ENCODE assay signal across 20 cellular contexts in the genomic region with DNA sequence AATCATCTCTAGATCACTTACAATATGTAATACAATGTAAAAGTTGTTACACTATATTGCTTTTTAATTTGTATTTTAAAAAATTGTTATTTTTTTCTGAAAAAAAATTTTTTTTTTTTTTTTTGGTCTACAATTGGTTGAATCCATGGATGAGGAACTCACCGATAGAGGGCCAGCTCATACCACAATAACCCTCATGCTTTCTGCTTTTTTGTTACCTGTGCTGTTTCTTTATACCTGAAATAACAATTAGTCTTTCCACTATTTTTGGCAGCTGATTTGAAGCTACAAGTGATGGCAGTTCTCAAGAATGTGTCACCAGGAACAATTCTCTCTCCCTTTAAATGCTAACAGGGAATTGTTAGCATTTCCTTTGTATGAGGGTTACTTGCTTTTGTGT. TPM values are rescaled to one million over a fixed set of nuclear protein-coding genes. Genes with fewer than 3 reads are reported as not detected.
DNase-seq lines count a peak whose midpoint lies in the region; ATAC-seq, FAIRE-seq and TF ChIP-seq lines count a peak whose summit lies in the region.
"Had no signal": no experiment of that assay in that cellular context is flagged by ENCODE, and none has a peak within 500 bp of the region (broad histone marks: within the 10 kb centered on the region; RNA-seq: fewer than 3 reads in every experiment).

No MANE protein-coding gene starts in this region.

- H3K9ac ChIP-seq in HCT116 (ENCODE audit: low read length) = no peak overlapping the region
- H3K9ac ChIP-seq: BLaER1 had no signal

- H3K4me1 Mint-ChIP-seq in activated CD8-positive, alpha-beta T cell treated with anti-CD3 and anti-CD28 coated beads, Interleukin-2, amount 10 ng/mL, durations not matched to agents 7 days and 5 days (ENCODE audit: low read depth) = peaks cover 62% of the 10 kb centered on the region

- WGBS in thyroid gland, 2 donors = 25 to 29% methylated on average over 1 of the region's 1 CpG
- 84% methylated on average over 1 of the region's 1 CpG for WGBS in esophagus muscularis mucosa

- no peaks in the 10 kb centered on the region for H3K9me3 ChIP-seq in HCT116 (ENCODE audit: control insufficient read depth in 1 of 2, insufficient read depth in 1 of 2, low read depth in 1 of 2, low read length in 2 of 2)
- no peaks in the 10 kb centered on the region for H3K9me3 ChIP-seq in thyroid gland
- H3K9me3 ChIP-seq in esophagus muscularis mucosa = no peaks in the 10 kb centered on the region
- H3K9me3 ChIP-seq: BLaER1, prostate gland, spleen had no signal

- no peak for TF ChIP-seq POLR2A in HCT116 (IDR thresholded peaks at IDR 0.05; ENCODE audit: borderline replicate concordance, extremely low read depth, insufficient read depth, insufficient read length)
- no peak for TF ChIP-seq POLR2A in thyroid gland (IDR thresholded peaks at IDR 0.05)
- TF ChIP-seq POLR2A in esophagus muscularis mucosa (IDR thresholded peaks at IDR 0.05; ENCODE audit: low read depth) = no peak

- POLR2A ChIA-PET in HCT116 (lab: Charles Lee) = no interaction called here
- POLR2A ChIA-PET in activated CD8-positive, alpha-beta T cell treated with anti-CD3 and anti-CD28 coated beads, Interleukin-2, amount 10 ng/mL, durations not matched to agents 7 days and 5 days (lab: Charles Lee) = no interaction called here

- peaks cover 43% of the 10 kb centered on the region for H3K36me3 Mint-ChIP-seq in activated CD8-positive, alpha-beta T cell treated with anti-CD3 and anti-CD28 coated beads, Interleukin-2, amount 10 ng/mL, durations not matched to agents 7 days and 5 days (ENCODE audit: low read depth)

- no peak overlapping the region for H3K4me2 ChIP-seq in HCT116 (ENCODE audit: low read length)
- H3K4me2 ChIP-seq: BLaER1 had no signal

- intact Hi-C loops in HCT116 (cut with micrococcal nuclease) (no loop called here), thyroid gland (cut with DNase I) (no loop called here), esophagus muscularis mucosa (cut with DNase I) (no loop called here)

- no peak for ATAC-seq in HCT116
- no peak for ATAC-seq in activated CD8-positive, alpha-beta T cell treated with anti-CD3 and anti-CD28 coated beads, Interleukin-2, amount 10 ng/mL, durations not matched to agents 7 days and 5 days
- ATAC-seq in GM21526 (IDR thresholded peaks at IDR 0.05; ENCODE audit: low FRiP score, unreplicated experiment) = no peak
- ATAC-seq: activated CD4-positive, CD25-positive, alpha-beta regulatory T cell treated with anti-CD3 and anti-CD28 coated beads, Interleukin-2, amount 50 U/mL, for 24 hours; naive thymus-derived CD8-positive, alpha-beta T cell had no signal

- no peaks in the 10 kb centered on the region for H3K27me3 Mint-ChIP-seq in activated CD8-positive, alpha-beta T cell treated with anti-CD3 and anti-CD28 coated beads, Interleukin-2, amount 10 ng/mL, durations not matched to agents 7 days and 5 days (ENCODE audit: low read depth)
- H3K27me3 Mint-ChIP-seq: activated naive CD8-positive, alpha-beta T cell treated with anti-CD3 and anti-CD28 coated beads for 36 hours; dendritic cell treated with granulocyte-macrophage colony-stimulating factor and Interleukin-4, amounts not matched to agents 40 ng/mL and 50 ng/mL, for 4 days; naive thymus-derived CD8-positive, alpha-beta T cell had no signal

- TF ChIP-seq EP300 in esophagus muscularis mucosa (IDR thresholded peaks at IDR 0.05) = no peak

- CTCF ChIA-PET in HCT116 (lab: Charles Lee) = no interaction called here
- CTCF ChIA-PET in activated CD8-positive, alpha-beta T cell treated with anti-CD3 and anti-CD28 coated beads, Interleukin-2, amount 10 ng/mL, durations not matched to agents 7 days and 5 days (lab: Charles Lee) = interaction anchor here (1.8 kb wide), 1 partner anchor 8 kb away, joined by 7 read pairs; no protein-coding TSS in a partner anchor

- peak; percentile 10 for FAIRE-seq in frontal cortex (lab: Jason Lieb, UNC)
- FAIRE-seq: D721Med, G401.6 had no signal

- no peak overlapping the region for H3K27ac ChIP-seq in HCT116 (ENCODE audit: low read depth, low read length)
- H3K27ac ChIP-seq in thyroid gland = no peak overlapping the region
- no peak overlapping the region for H3K27ac ChIP-seq in esophagus muscularis mucosa (replicated peaks in 1 of 4)
- H3K27ac ChIP-seq: BLaER1, prostate gland, spleen had no signal

- H2AFZ ChIP-seq in HCT116 (ENCODE audit: low read depth, low read length, poor library complexity, severe bottlenecking) = no peak overlapping the region

- H3K79me2 ChIP-seq in HCT116 (ENCODE audit: insufficient read depth, low read length) = peaks cover 98% of the 10 kb centered on the region

- no TSS peak for BruUV-seq in HCT116 (replicated peaks; lab: Mats Ljungman, UMichigan)

- TF ChIP-seq CTCF in HCT116 (IDR thresholded peaks at IDR 0.05 in 2 of 3, conservative IDR thresholded peaks at IDR 0.05 in 1 of 3; ENCODE audit: borderline replicate concordance in 1 of 3, insufficient read depth in 1 of 3, low read depth in 2 of 3, low read length in 2 of 3) (peak in 2 of 3 experiments; percentile 17 to 40; a peak in 3 of 6 replicates), WI38 (IDR thresholded peaks at IDR 0.05; ENCODE audit: low read depth, low read length) (0 out of 2 replicates have a peak, but pooled peaks have one; percentile 13), thyroid gland (IDR thresholded peaks at IDR 0.05) (peak; percentile 17 to 73 (median 50)), esophagus muscularis mucosa (IDR thresholded peaks at IDR 0.05) (no peak)

- no peak overlapping the region for H3K4me3 Mint-ChIP-seq in activated CD8-positive, alpha-beta T cell treated with anti-CD3 and anti-CD28 coated beads, Interleukin-2, amount 10 ng/mL, durations not matched to agents 7 days and 5 days
- H3K4me3 Mint-ChIP-seq: activated naive CD8-positive, alpha-beta T cell treated with anti-CD3 and anti-CD28 coated beads for 36 hours; activated T-helper 1 cell treated with anti-CD3 and anti-CD28 coated beads, Interleukin-12 subunit alpha, Interleukin-12 subunit beta, Interleukin-2, Interleukin-4 antibody, amounts not matched to agents 30 ng/mL and 10 ng/mL and 1 ng/mL, durations not matched to agents 14 hours and 24 hours and 36 hours; dendritic cell treated with granulocyte-macrophage colony-stimulating factor and Interleukin-4, amounts not matched to agents 40 ng/mL and 50 ng/mL, for 4 days; naive thymus-derived CD8-positive, alpha-beta T cell; T-helper 2 cell treated with Interferon-gamma antibody and Interleukin-4, amounts not matched to agents 5 μg/mL and 100 μg/mL, for 36 hours had no signal

- no peaks in the 10 kb centered on the region for H3K4me1 ChIP-seq in HCT116 (ENCODE audit: control insufficient read depth in 1 of 2, insufficient read depth in 2 of 2, low read length in 2 of 2)
- H3K4me1 ChIP-seq in thyroid gland = peaks cover 16 to 20% of the 10 kb centered on the region in 2 donors
- H3K4me1 ChIP-seq in esophagus muscularis mucosa = peaks cover 16 to 38% (median 26%) of the 10 kb centered on the region in 4 donors
- H3K4me1 ChIP-seq: prostate gland had no signal

- H3K4me3 ChIP-seq in HCT116 (replicated peaks in 1 of 2; ENCODE audit: low read depth in 1 of 2, low read length in 2 of 2) (no peak overlapping the region), WI38 (ENCODE audit: low read depth, low read length) (no peak overlapping the region), thyroid gland (replicated peaks in 1 of 3) (no peak overlapping the region), esophagus muscularis mucosa (no peak overlapping the region)
- H3K4me3 ChIP-seq: BLaER1, prostate gland, spleen had no signal

- no peaks in the 10 kb centered on the region for H3K36me3 ChIP-seq in HCT116 (ENCODE audit: control insufficient read depth in 1 of 2, insufficient read depth in 2 of 2, low read length in 2 of 2)
- no peaks in the 10 kb centered on the region for H3K36me3 ChIP-seq in thyroid gland
- no peaks in the 10 kb centered on the region for H3K36me3 ChIP-seq in esophagus muscularis mucosa
- H3K36me3 ChIP-seq: prostate gland, spleen had no signal

- H3K27me3 ChIP-seq in HCT116 (ENCODE audit: insufficient read depth, low read length) (no peaks in the 10 kb centered on the region), thyroid gland (no peaks in the 10 kb centered on the region), esophagus muscularis mucosa (no peaks in the 10 kb centered on the region)
- H3K27me3 ChIP-seq: BLaER1, spleen had no signal

- RAD21 ChIA-PET in HCT116 (lab: Charles Lee; ENCODE audit: low non-redundant PET in 1 of 2, low total read pairs in 2 of 2, uncharacterized antibody in 2 of 2, unreplicated experiment in 2 of 2) = no interaction called here

- peak; percentile 40; the same call in 1 of the 2 replicates for TF ChIP-seq RAD21 in HCT116 (IDR thresholded peaks at IDR 0.05; ENCODE audit: low read depth)

- no peak for DNase-seq in HCT116 (ENCODE audit: low read depth, low spot score)
- no peak for DNase-seq in frontal cortex (ENCODE audit: low spot score in 2 of 2)
- DNase-seq in thyroid gland = peak; percentile 33 to 44
- no peak for DNase-seq in hippocampal formation (lab: John Stamatoyannopoulos, UW)
- no peak for DNase-seq in activated CD8-positive, alpha-beta T cell treated with anti-CD3 and anti-CD28 coated beads, Interleukin-2, amount 10 ng/mL, durations not matched to agents 7 days and 5 days
- DNase-seq in esophagus muscularis mucosa (ENCODE audit: extremely low spot score) = no peak
- DNase-seq: activated naive CD8-positive, alpha-beta T cell treated with anti-CD3 and anti-CD28 coated beads for 36 hours; naive thymus-derived CD8-positive, alpha-beta T cell; NCI-H1930; spleen had no signal

- H3K9me3 Mint-ChIP-seq in activated CD8-positive, alpha-beta T cell treated with anti-CD3 and anti-CD28 coated beads, Interleukin-2, amount 10 ng/mL, durations not matched to agents 7 days and 5 days (ENCODE audit: insufficient read depth) = no peaks in the 10 kb centered on the region
- H3K9me3 Mint-ChIP-seq: activated naive CD8-positive, alpha-beta T cell treated with anti-CD3 and anti-CD28 coated beads for 36 hours; activated T-helper 1 cell treated with anti-CD3 and anti-CD28 coated beads, Interleukin-12 subunit alpha, Interleukin-12 subunit beta, Interleukin-2, Interleukin-4 antibody, amounts not matched to agents 30 ng/mL and 10 ng/mL and 1 ng/mL, durations not matched to agents 14 hours and 24 hours and 36 hours; dendritic cell treated with granulocyte-macrophage colony-stimulating factor and Interleukin-4, amounts not matched to agents 40 ng/mL and 50 ng/mL, for 4 days; naive thymus-derived CD8-positive, alpha-beta T cell; T-helper 2 cell treated with Interferon-gamma antibody and Interleukin-4, amounts not matched to agents 5 μg/mL and 100 μg/mL, for 36 hours had no signal

- H4K20me1 ChIP-seq in HCT116 (ENCODE audit: insufficient read depth) = peaks cover 31% of the 10 kb centered on the region

- H3K9me2 ChIP-seq in HCT116 (ENCODE audit: insufficient read depth) = no peaks in the 10 kb centered on the region

- no peak overlapping the region for H3K27ac Mint-ChIP-seq in activated CD8-positive, alpha-beta T cell treated with anti-CD3 and anti-CD28 coated beads, Interleukin-2, amount 10 ng/mL, durations not matched to agents 7 days and 5 days
- H3K27ac Mint-ChIP-seq: activated naive CD8-positive, alpha-beta T cell treated with anti-CD3 and anti-CD28 coated beads for 36 hours; activated T-helper 1 cell treated with anti-CD3 and anti-CD28 coated beads, Interleukin-12 subunit alpha, Interleukin-12 subunit beta, Interleukin-2, Interleukin-4 antibody, amounts not matched to agents 30 ng/mL and 10 ng/mL and 1 ng/mL, durations not matched to agents 14 hours and 24 hours and 36 hours; dendritic cell treated with granulocyte-macrophage colony-stimulating factor and Interleukin-4, amounts not matched to agents 40 ng/mL and 50 ng/mL, for 4 days; naive thymus-derived CD8-positive, alpha-beta T cell; T-helper 2 cell treated with Interferon-gamma antibody and Interleukin-4, amounts not matched to agents 5 μg/mL and 100 μg/mL, for 36 hours had no signal

RNA-seq across cellular contexts. Expression of gene SMG7, which starts 12.0 kb away (rescaled TPM):
- total RNA-seq in HCT116 (2021; ENCODE audit: unreplicated experiment) = 54.1 TPM
- polyA plus RNA-seq in HCT116 (2012) = 18.1 and 21.8 TPM in 2 replicates
- 19.2 TPM for total RNA-seq in frontal cortex
- 10 to 100 TPM; 37.8 to 82.1 (median 58.9) TPM for total RNA-seq in thyroid gland
- 10 to 100 TPM; 80.8 to 88.6 TPM for total RNA-seq in activated CD8-positive, alpha-beta T cell treated with anti-CD3 and anti-CD28 coated beads, Interleukin-2, amount 10 ng/mL, durations not matched to agents 7 days and 5 days
- 10 to 100 TPM; 27.7 to 34.7 (median 32.7) TPM for total RNA-seq in esophagus muscularis mucosa

Comparison
In these comparisons a context has a peak if more than half of its experiments do, and no peak if none do; other contexts are left out.
1. DNase-seq: peak in thyroid gland (2 of 2); none in HCT116 (single experiment), frontal cortex (0 of 2), hippocampal formation (0 of 2), activated CD8-positive, alpha-beta T cell treated with anti-CD3 and anti-CD28 coated beads, Interleukin-2, amount 10 ng/mL, durations not matched to agents 7 days and 5 days (single experiment) and esophagus muscularis mucosa (single experiment).
2. CTCF ChIP-seq: peak in HCT116 (2 of 3), WI38 (single experiment) and thyroid gland (6 of 6); none in esophagus muscularis mucosa (0 of 3).